Comparison of ENCODE assay signal across 8 cellular contexts in the genomic region with DNA sequence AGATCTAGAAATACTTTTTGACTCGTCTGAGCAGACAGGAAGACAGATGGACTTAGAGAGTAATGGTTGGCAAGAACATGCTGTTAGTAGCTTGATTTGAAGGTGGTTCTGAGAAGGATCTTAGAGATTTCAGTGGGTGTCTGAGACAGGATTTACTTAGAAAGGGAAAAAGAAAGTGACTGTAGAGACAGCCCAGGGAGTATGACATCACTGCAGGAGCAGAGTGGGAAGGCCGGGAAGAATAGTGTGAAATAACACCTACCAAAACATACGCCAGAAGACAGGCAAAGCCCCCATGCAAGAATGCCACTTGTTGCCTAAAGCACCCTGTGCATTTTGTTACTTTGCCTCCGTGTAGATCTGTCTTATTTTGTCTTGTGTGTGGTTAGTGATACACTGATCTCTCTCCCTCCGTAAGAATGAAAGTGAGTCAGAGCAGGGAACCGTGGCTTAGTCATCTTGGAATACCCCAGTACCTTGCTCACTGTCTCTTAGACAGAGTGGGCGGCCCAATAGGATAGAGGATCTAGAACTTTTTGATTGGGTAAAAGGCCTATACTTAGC.
DNase-seq lines count a peak whose midpoint lies in the region; TF ChIP-seq lines count a peak whose summit lies in the region.

No MANE protein-coding gene starts in this region.

- no peak overlapping the region for H4K12ac ChIP-seq in trophoblast cell (ENCODE audit: low read depth, low read length)

- peak overlapping the region; percentile 30 for H2AFZ ChIP-seq in trophoblast cell (ENCODE audit: insufficient read depth, low read length, poor library complexity)

- H2BK120ac ChIP-seq in trophoblast cell (ENCODE audit: insufficient read depth, low read length, poor library complexity): peak overlapping the region; percentile 72

- peak overlapping the region; percentile 36 for H2BK12ac ChIP-seq in trophoblast cell (ENCODE audit: low read length)

- H3K9ac ChIP-seq in trophoblast cell (ENCODE audit: low read length): no peak overlapping the region

- no peaks in the 10 kb centered on the region for H3K79me2 ChIP-seq in trophoblast cell (ENCODE audit: control insufficient read depth, insufficient read depth, low read length, poor library complexity)

- WGBS in trophoblast cell (ENCODE audit: extremely low coverage, insufficient coverage, insufficient read length): no CpG with 5 or more reads among the region's 7 CpGs

- intact Hi-C loops in vagina (cut with DNase I): no loop called here

- peak overlapping the region; percentile 82 for H3K27ac ChIP-seq in trophoblast cell (ENCODE audit: low read depth, low read length)
- H3K27ac ChIP-seq in vagina: peak overlapping the region; percentile 60

- H3K27me3 Mint-ChIP-seq in HFFc6 (ENCODE audit: insufficient read depth): no peaks in the 10 kb centered on the region

- H3K79me1 ChIP-seq in trophoblast cell (ENCODE audit: low read length): peaks cover 12% of the 10 kb centered on the region

- no peak overlapping the region for H4K8ac ChIP-seq in trophoblast cell (ENCODE audit: low read depth, low read length)

- POLR2A ChIA-PET in BJ (lab: Charles Lee): interaction anchor here (0.6 kb wide), 1 partner anchor 14 kb away, joined by 4 read pairs; no protein-coding TSS in a partner anchor

- H3K36me3 ChIP-seq in BJ (ENCODE audit: control insufficient read depth, insufficient read depth, low read length) (no peaks in the 10 kb centered on the region), trophoblast cell (ENCODE audit: control insufficient read depth in 1 of 2, insufficient read depth in 2 of 2, low read length in 2 of 2) (no peaks in the 10 kb centered on the region), vagina (no peaks in the 10 kb centered on the region)

- no peak overlapping the region for H3K18ac ChIP-seq in trophoblast cell (ENCODE audit: low read length)

- H3K4me3 ChIP-seq in BJ (ENCODE audit: low read depth, low read length) (peak overlapping the region; percentile 43), trophoblast cell (ENCODE audit: low read depth, low read length) (no peak overlapping the region), vagina (peak overlapping the region; percentile 32 to 43)

- no peaks in the 10 kb centered on the region for H3K9me3 ChIP-seq in trophoblast cell (ENCODE audit: insufficient read depth, low read depth, low read length)
- H3K9me3 ChIP-seq in vagina: no peaks in the 10 kb centered on the region

- H4K91ac ChIP-seq in trophoblast cell (ENCODE audit: low read depth, low read length): no peak overlapping the region

- H3K4me1 Mint-ChIP-seq in HFFc6 (ENCODE audit: low read depth): peaks cover 42% of the 10 kb centered on the region

- no peaks in the 10 kb centered on the region for H3K9me3 Mint-ChIP-seq in HFFc6

- H3K27me3 ChIP-seq in BJ (ENCODE audit: control insufficient read depth, insufficient read depth, low read length): no peaks in the 10 kb centered on the region
- H3K27me3 ChIP-seq in trophoblast cell (ENCODE audit: insufficient read depth, low read length): no peaks in the 10 kb centered on the region
- H3K27me3 ChIP-seq in vagina: no peaks in the 10 kb centered on the region

- DNase-seq in BJ (ENCODE audit: low read depth) (peak; percentile 87), HFFc6 (peak; percentile 94), fibroblast of gingiva (ENCODE audit: low read depth) (peak; percentile 75), trophoblast cell (peak; percentile 65 to 70), vagina (ENCODE audit: extremely low spot score in 2 of 2) (no peak), T-helper 9 cell (no peak), NCI-H2029 treated with DMSO at 0.1 percent for 48 hours (lab: John Stamatoyannopoulos, UW) (no peak)
- peak; percentile 26 to 61 for DNase-seq in activated CD4-positive, alpha-beta T cell treated with anti-CD3 and anti-CD28 coated beads, Interleukin-2, amount 50 U/mL, for 24 hours (ENCODE audit: low read depth in 1 of 2, low spot score in 1 of 2)

- TF ChIP-seq CTCF in BJ (IDR thresholded peaks at IDR 0.05; ENCODE audit: insufficient read depth, low read depth, low read length): no peak
- TF ChIP-seq CTCF in HFFc6 (IDR thresholded peaks at IDR 0.05): no peak
- no peak for TF ChIP-seq CTCF in vagina (IDR thresholded peaks at IDR 0.05)

- no peaks in the 10 kb centered on the region for H3K36me3 Mint-ChIP-seq in HFFc6 (ENCODE audit: low read depth)

- peak overlapping the region; percentile 90 for H3K4me3 Mint-ChIP-seq in HFFc6

- no peak overlapping the region for H3K23ac ChIP-seq in trophoblast cell (ENCODE audit: low read length)

- peak overlapping the region; percentile 97 for H3K27ac Mint-ChIP-seq in HFFc6

- H2BK5ac ChIP-seq in trophoblast cell (ENCODE audit: low read depth, low read length, poor library complexity): peak overlapping the region; percentile 72

- no peak overlapping the region for H3K14ac ChIP-seq in trophoblast cell (ENCODE audit: low read length)

- H3K4me1 ChIP-seq in trophoblast cell (ENCODE audit: control insufficient read depth in 1 of 2, insufficient read depth in 2 of 2, low read length in 2 of 2) (peaks cover 0 to 11% of the 10 kb centered on the region in 2 experiments), vagina (peaks cover 16% of the 10 kb centered on the region)

- H2AK5ac ChIP-seq in trophoblast cell (ENCODE audit: low read length): no peak overlapping the region

- CTCF ChIA-PET in BJ (lab: Yijun Ruan, JAX): no interaction called here

- no peak overlapping the region for H3K4ac ChIP-seq in trophoblast cell (ENCODE audit: low read depth, low read length)

- no peak for TF ChIP-seq POLR2A in vagina (IDR thresholded peaks at IDR 0.05)

- peak overlapping the region; percentile 40 for H3K4me2 ChIP-seq in trophoblast cell (ENCODE audit: low read length)

Comparison
In these comparisons a context has a peak if more than half of its experiments do, and no peak if none do; other contexts are left out.
1. DNase-seq: peak in BJ (single experiment), HFFc6 (single experiment), activated CD4-positive, alpha-beta T cell treated with anti-CD3 and anti-CD28 coated beads, Interleukin-2, amount 50 U/mL, for 24 hours (2 of 2), fibroblast of gingiva (single experiment) and trophoblast cell (2 of 2); none in vagina (0 of 2), T-helper 9 cell (single experiment) and NCI-H2029 treated with DMSO at 0.1 percent for 48 hours (single experiment).